ENCODE assay signal across 28 cellular contexts in the genomic region with DNA sequence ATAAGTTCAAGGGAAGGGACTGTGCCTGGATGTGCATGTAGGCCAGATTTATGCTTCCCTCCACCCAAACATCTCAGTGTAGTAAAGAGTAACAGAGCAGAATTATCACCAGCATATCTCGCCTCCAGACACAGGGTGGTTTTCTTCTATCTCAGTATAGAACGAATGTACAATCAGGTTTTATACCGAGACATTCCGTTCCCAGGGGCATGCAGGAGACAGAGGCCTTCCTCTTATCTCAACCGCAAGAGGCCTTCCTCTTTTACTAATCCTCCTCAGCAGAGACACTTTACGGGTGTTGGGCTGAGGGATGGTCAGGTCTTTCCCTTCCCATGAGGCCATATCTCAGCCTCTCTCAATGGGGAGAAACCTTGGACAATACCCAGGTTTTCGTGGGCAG. TPM values are rescaled to one million over a fixed set of nuclear protein-coding genes. Genes with fewer than 3 reads are reported as not detected.
"Had no signal": no experiment of that assay in that cellular context is flagged by ENCODE, and none has a peak within 500 bp of the region (broad histone marks: within the 10 kb centered on the region; RNA-seq: fewer than 3 reads in every experiment).

No MANE protein-coding gene starts in this region.

- DNase-seq: activated CD4-positive, alpha-beta T cell treated with anti-CD3 and anti-CD28 coated beads, Interleukin-2, amount 10 ng/mL, durations not matched to agents 7 days and 5 days; activated CD4-positive, CD25-positive, alpha-beta regulatory T cell treated with anti-CD3 and anti-CD28 coated beads, Interleukin-2, amount 50 U/mL, for 72 hours; activated CD8-positive, alpha-beta T cell treated with anti-CD3 and anti-CD28 coated beads for 36 hours; activated gamma-delta T cell treated with Interleukin-2 at 50 U/mL for 16 hours; brain microvascular endothelial cell; caudate nucleus; effector CD4-positive, alpha-beta T cell; foreskin keratinocyte; hippocampal formation; kidney glomerular epithelial cell; left ventricle myocardium inferior; naive thymus-derived CD8-positive, alpha-beta T cell; posterior cingulate gyrus; right lobe of liver; stimulated activated CD4-positive, alpha-beta T cell treated with anti-CD3 and anti-CD28 coated beads, Interleukin-2, amount 100 ng/mL, for 24 hours; stomach; T1000; WERI-Rb-1 had no signal

- ATAC-seq: activated CD8-positive, alpha-beta T cell treated with anti-CD3 and anti-CD28 coated beads for 36 hours; foreskin keratinocyte; naive thymus-derived CD8-positive, alpha-beta T cell; right lobe of liver; stimulated activated effector memory CD8-positive, alpha-beta T cell treated with anti-CD3 and anti-CD28 coated beads, Interleukin-12 subunit alpha, Interleukin-12 subunit beta, amount 100 ng/mL, for 72 hours had no signal

- FAIRE-seq: endometrium had no signal

RNA-seq across cellular contexts. Expression of a gene that starts 36.5 kb away (rescaled TPM):
- total RNA-seq: activated CD4-positive, alpha-beta T cell treated with anti-CD3 and anti-CD28 coated beads, Interleukin-2, amount 10 ng/mL, durations not matched to agents 7 days and 5 days; activated CD8-positive, alpha-beta T cell treated with anti-CD3 and anti-CD28 coated beads for 36 hours; ascending aorta; epithelial cell of proximal tubule; foreskin keratinocyte; left ventricle myocardium inferior; lung microvascular endothelial cell; mesothelial cell of epicardium; naive thymus-derived CD8-positive, alpha-beta T cell; omental fat pad; right lobe of liver; stomach; suprapubic skin; tibial nerve; urinary bladder had no signal
